Comparison of ENCODE assay signal across 8 cellular contexts in the genomic region with DNA sequence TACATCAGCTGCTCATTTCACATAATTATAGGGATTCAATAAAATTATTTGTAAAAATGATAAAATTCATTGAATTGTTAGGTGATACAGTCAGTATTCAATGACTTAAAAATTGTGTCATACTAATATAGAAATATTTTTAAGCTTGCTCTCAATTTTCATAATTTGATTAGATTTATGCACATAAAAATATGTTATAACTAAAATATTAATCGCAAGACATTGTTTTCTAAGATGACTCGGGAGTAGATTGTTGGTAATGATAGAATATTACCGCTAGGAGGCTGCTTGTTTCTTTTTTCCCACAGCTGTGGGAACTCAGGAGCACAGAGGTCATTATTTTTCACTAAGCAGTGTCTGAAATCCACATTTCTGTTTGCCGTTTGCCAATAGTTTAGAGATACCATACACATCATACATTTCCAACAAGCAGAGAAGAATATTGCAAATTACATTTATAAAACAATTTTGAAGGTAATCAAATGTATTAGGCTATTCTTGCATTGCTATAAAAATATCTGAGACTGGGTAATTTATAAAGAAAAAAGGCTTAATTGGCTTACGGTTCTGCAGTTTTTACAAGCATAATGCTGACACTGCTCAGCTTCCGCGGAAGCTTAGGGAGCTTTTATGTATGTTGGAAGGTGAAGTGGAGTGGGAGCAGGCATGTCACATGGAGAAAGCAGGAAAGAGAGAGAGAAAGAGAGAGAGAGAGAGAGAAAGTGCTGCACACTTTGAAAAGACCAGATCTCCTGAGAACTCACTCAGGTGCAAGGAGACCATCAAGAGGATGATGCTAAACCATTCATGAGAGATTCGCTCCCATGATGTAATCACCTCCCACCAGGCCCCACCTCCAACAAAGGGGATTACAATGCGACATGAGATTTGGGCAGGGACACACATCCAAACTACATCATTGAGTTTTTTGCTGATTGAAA. TPM values are rescaled to one million over a fixed set of nuclear protein-coding genes. Genes with fewer than 3 reads are reported as not detected.
DNase-seq lines count a peak whose midpoint lies in the region; ATAC-seq, FAIRE-seq and TF ChIP-seq lines count a peak whose summit lies in the region.

No MANE protein-coding gene starts in this region.

- H3K9me3 Mint-ChIP-seq in activated naive CD4-positive, alpha-beta T cell treated with anti-CD3 and anti-CD28 coated beads for 36 hours, result no peaks in the 10 kb centered on the region

- no peak for TF ChIP-seq EP300 in HepG2 (IDR thresholded peaks at IDR 0.05; ENCODE audit: low read depth in 2 of 2, low read length in 2 of 2)
- TF ChIP-seq EP300 in HepG2 (CRISPR knock-in tag; IDR thresholded peaks at IDR 0.05; ENCODE audit: borderline replicate concordance), result no peak

- no peaks in the 10 kb centered on the region for H3K27me3 Mint-ChIP-seq in activated naive CD4-positive, alpha-beta T cell treated with anti-CD3 and anti-CD28 coated beads for 36 hours (ENCODE audit: low read depth)

- ATAC-seq in HepG2 (peak; percentile 44; the same call in 1 of the 3 replicates), GM21360 (IDR thresholded peaks at IDR 0.05; ENCODE audit: unreplicated experiment) (no peak)

- peak; percentile 30 for FAIRE-seq in HepG2 (lab: Jason Lieb, UNC)

- no peaks in the 10 kb centered on the region for H4K20me1 ChIP-seq in OCI-LY1 (ENCODE audit: insufficient read depth, low read length)
- no peaks in the 10 kb centered on the region for H4K20me1 ChIP-seq in HepG2 (ENCODE audit: insufficient read depth, low read length)

- no peak for TF ChIP-seq RAD21 in HepG2 (CRISPR knock-in tag; IDR thresholded peaks at IDR 0.05)

- in situ Hi-C loops in HepG2 (cut with HindIII; ENCODE audit: extremely low pct_ligation_motif_present, low pct_unique_long_range_greater_than_20kb), result loop anchor here (5.0 to 10.0 kb wide), 2 partner anchors 176 to 383 kb away; a partner anchor contains a TSS

- H3K36me3 ChIP-seq in OCI-LY1 (ENCODE audit: insufficient read depth, low read length) (peaks cover 17% of the 10 kb centered on the region; the same call in 1 of the 2 replicates), HepG2 (replicated peaks in 1 of 2; ENCODE audit: control insufficient read depth in 1 of 2, insufficient read depth in 2 of 2, low read length in 2 of 2) (no peaks in the 10 kb centered on the region)

- no peaks in the 10 kb centered on the region for H3K9me3 ChIP-seq in OCI-LY1 (ENCODE audit: low read length)
- H3K9me3 ChIP-seq in HepG2 (ENCODE audit: low read length), result no peaks in the 10 kb centered on the region

- H3K79me2 ChIP-seq in OCI-LY1 (ENCODE audit: insufficient read depth, low read length) (no peaks in the 10 kb centered on the region), HepG2 (ENCODE audit: insufficient read depth, low read length) (no peaks in the 10 kb centered on the region)

- H3K4me3 ChIP-seq in OCI-LY1 (ENCODE audit: low read depth, low read length, poor library complexity, severe bottlenecking) (no peak overlapping the region), HepG2 (replicated peaks in 1 of 3; ENCODE audit: insufficient read depth in 1 of 3, low read depth in 2 of 3, low read length in 3 of 3) (no peak overlapping the region)

- H3K4me1 ChIP-seq in OCI-LY1 (ENCODE audit: insufficient read depth, low read length, severe bottlenecking), result peaks cover 10% of the 10 kb centered on the region
- H3K4me1 ChIP-seq in HepG2 (ENCODE audit: insufficient read depth, low read length), result no peaks in the 10 kb centered on the region

- peak overlapping the region; percentile 91 for H3K27ac Mint-ChIP-seq in activated naive CD4-positive, alpha-beta T cell treated with anti-CD3 and anti-CD28 coated beads for 36 hours

- H2AFZ ChIP-seq in OCI-LY1 (ENCODE audit: low read length), result no peak overlapping the region
- H2AFZ ChIP-seq in HepG2 (ENCODE audit: low read length), result no peak overlapping the region

- TF ChIP-seq POLR2A in HepG2 (IDR thresholded peaks at IDR 0.05; ENCODE audit: insufficient read depth in 1 of 2, low read depth in 2 of 2, low read length in 2 of 2), result no peak

- TF ChIP-seq CTCF in OCI-LY1 (IDR thresholded peaks at IDR 0.05; ENCODE audit: low read length), result peak; percentile 35
- peak; percentile 18; the same call in 1 of the 2 replicates for TF ChIP-seq CTCF in HepG2 (CRISPR knock-in tag; IDR thresholded peaks at IDR 0.05)

- H3K9ac ChIP-seq in OCI-LY1 (ENCODE audit: low read length) (no peak overlapping the region), HepG2 (ENCODE audit: insufficient read depth, low read depth, low read length) (no peak overlapping the region)

- H3K36me3 Mint-ChIP-seq in activated naive CD4-positive, alpha-beta T cell treated with anti-CD3 and anti-CD28 coated beads for 36 hours (ENCODE audit: low read depth), result peaks cover 43% of the 10 kb centered on the region

- H3K27me3 ChIP-seq in OCI-LY1 (ENCODE audit: insufficient read depth, low read length) (no peaks in the 10 kb centered on the region), HepG2 (ENCODE audit: control insufficient read depth in 1 of 2, insufficient read depth in 2 of 2, low read length in 2 of 2) (no peaks in the 10 kb centered on the region)

- 0 out of 2 replicates have a peak, but pooled peaks cover 4% of the 10 kb centered on the region for H3F3A ChIP-seq in OCI-LY1 (ENCODE audit: insufficient read depth, low read length)

- no peaks in the 10 kb centered on the region for H3K9me2 ChIP-seq in OCI-LY1 (ENCODE audit: low read depth, low read length)

- intact Hi-C loops in activated naive CD4-positive, alpha-beta T cell treated with anti-CD3 and anti-CD28 coated beads for 36 hours (cut with micrococcal nuclease), result loop anchor here (1.0 to 2.0 kb wide), 3 partner anchors 10 to 421 kb away; a partner anchor contains a TSS
- intact Hi-C loops in HepG2 (cut with micrococcal nuclease; ENCODE audit: unreplicated experiment), result loop anchor here (1.0 kb wide), 1 partner anchor 389 kb away; no protein-coding TSS in a partner anchor

- H3K4me3 Mint-ChIP-seq in activated naive CD4-positive, alpha-beta T cell treated with anti-CD3 and anti-CD28 coated beads for 36 hours, result peak overlapping the region; percentile 74

- no peak overlapping the region for H3K4me2 ChIP-seq in OCI-LY1 (ENCODE audit: low read length)
- no peak overlapping the region for H3K4me2 ChIP-seq in HepG2 (ENCODE audit: low read depth, low read length)

- no TSS peak for BruUV-seq in HepG2 (replicated peaks; lab: Mats Ljungman, UMichigan)

- peak; percentile 77 for DNase-seq in activated effector memory CD4-positive, alpha-beta T cell treated with anti-CD3 and anti-CD28 coated beads, Interleukin-2, amount 50 U/mL, for 16 hours
- no peak for DNase-seq in activated effector memory CD4-positive, alpha-beta T cell treated with Interleukin-2 at 50 U/mL for 16 hours
- peak; percentile 77 for DNase-seq in activated naive CD4-positive, alpha-beta T cell treated with anti-CD3 and anti-CD28 coated beads for 36 hours
- DNase-seq in HepG2 (ENCODE audit: low spot score), result peak; percentile 27
- DNase-seq in 8988T, result no peak
- DNase-seq in KG1 (lab: John Stamatoyannopoulos, UW), result no peak

- CTCF ChIA-PET in activated naive CD4-positive, alpha-beta T cell treated with anti-CD3 and anti-CD28 coated beads for 36 hours (lab: Charles Lee), result interaction anchor here (0.5 to 19.4 kb wide), 23 partner anchors 9 to 388 kb away, joined by 3 to 537 read pairs (median 6); a partner anchor contains a TSS
- CTCF ChIA-PET in HepG2 (lab: Yijun Ruan, JAX; ENCODE audit: low intra/inter-chr PET ratio, low total read pairs), result interaction anchor here (2.2 to 3.7 kb wide), 3 partner anchors 46 to 388 kb away, joined by 8 to 19 read pairs (median 10); no protein-coding TSS in a partner anchor

- POLR2A ChIA-PET in HepG2 (lab: Yijun Ruan, JAX), result no interaction called here

- peaks cover 48% of the 10 kb centered on the region for H3K4me1 Mint-ChIP-seq in activated naive CD4-positive, alpha-beta T cell treated with anti-CD3 and anti-CD28 coated beads for 36 hours (ENCODE audit: low read depth)

- no peak overlapping the region for H3K27ac ChIP-seq in OCI-LY1 (ENCODE audit: low read depth, low read length, poor library complexity, severe bottlenecking)
- no peak overlapping the region for H3K27ac ChIP-seq in HepG2 (ENCODE audit: extremely low read length, insufficient read depth, low read length)

- WGBS in HepG2 (ENCODE audit: low lambda C conversion rate), result 12% methylated on average over 9 of the region's 9 CpGs

RNA-seq across cellular contexts. Expression of a gene that starts 9.2 kb away (rescaled TPM):
- 100 to 1,000 TPM; 150 to 153 TPM for total RNA-seq in activated naive CD4-positive, alpha-beta T cell treated with anti-CD3 and anti-CD28 coated beads for 36 hours
- not detected in 2 replicates for total RNA-seq in HepG2 (2016; rRNA removed; fragmentation: Illumina TruSeq; extraction: Trizol)
- not detected in 2 replicates for total RNA-seq in HepG2 (2016; cell fraction: cytosol; rRNA removed; fragmentation: Illumina TruSeq; extraction: Trizol; ENCODE audit: low read depth)
- total RNA-seq in HepG2 (2016; cell fraction: insoluble cytoplasmic fraction; rRNA removed; fragmentation: Illumina TruSeq; extraction: Trizol), result not detected in 2 replicates
- total RNA-seq in HepG2 (2016; cell fraction: membrane; rRNA removed; fragmentation: Illumina TruSeq; extraction: Trizol), result not detected in 2 replicates
- total RNA-seq in HepG2 (2016; cell fraction: nucleus; rRNA removed; fragmentation: Illumina TruSeq; extraction: Trizol), result not detected in 2 replicates
- polyA plus RNA-seq in HepG2 (2011; rRNA removed), result not detected in 2 replicates
- polyA plus RNA-seq in HepG2 (2011; cell fraction: cytosol; rRNA removed), result not detected in 2 replicates
- polyA plus RNA-seq in HepG2 (2011; cell fraction: nucleus; rRNA removed), result not detected in 2 replicates
- polyA plus RNA-seq in HepG2 (2012), result not detected in 2 replicates
- not detected in 2 replicates for polyA plus RNA-seq in HepG2 (2016; cell fraction: cytosol; fragmentation: Illumina TruSeq; extraction: Trizol; ENCODE audit: low read depth)
- polyA plus RNA-seq in HepG2 (2016; cell fraction: insoluble cytoplasmic fraction; fragmentation: Illumina TruSeq; extraction: Trizol; ENCODE audit: low read depth), result not detected in 2 replicates
- not detected in 2 replicates for polyA plus RNA-seq in HepG2 (2016; cell fraction: membrane; fragmentation: Illumina TruSeq; extraction: Trizol; ENCODE audit: low read depth)
- polyA plus RNA-seq in HepG2 (2016; cell fraction: nucleus; fragmentation: Illumina TruSeq; extraction: Trizol; ENCODE audit: insufficient read depth, low read depth), result not detected in 2 replicates
- not detected in 2 replicates for polyA minus RNA-seq in HepG2 (2011; rRNA and poly(A)+ RNA removed; ENCODE audit: low replicate concordance)
- polyA minus RNA-seq in HepG2 (2011; cell fraction: cytosol; rRNA and poly(A)+ RNA removed), result not detected in 2 replicates
- polyA minus RNA-seq in HepG2 (2011; cell fraction: nucleus; rRNA and poly(A)+ RNA removed), result not detected in 2 replicates

RNA-seq across cellular contexts. Expression of a gene that starts 18.6 kb away (rescaled TPM):
- total RNA-seq in activated naive CD4-positive, alpha-beta T cell treated with anti-CD3 and anti-CD28 coated beads for 36 hours, result 1 to 10 TPM; 1.7 to 1.9 TPM
- total RNA-seq in HepG2 (2016; rRNA removed; fragmentation: Illumina TruSeq; extraction: Trizol), result not detected in 2 replicates
- not detected in 2 replicates for total RNA-seq in HepG2 (2016; cell fraction: cytosol; rRNA removed; fragmentation: Illumina TruSeq; extraction: Trizol; ENCODE audit: low read depth)
- not detected in 2 replicates for total RNA-seq in HepG2 (2016; cell fraction: insoluble cytoplasmic fraction; rRNA removed; fragmentation: Illumina TruSeq; extraction: Trizol)
- not detected in 2 replicates for total RNA-seq in HepG2 (2016; cell fraction: membrane; rRNA removed; fragmentation: Illumina TruSeq; extraction: Trizol)
- total RNA-seq in HepG2 (2016; cell fraction: nucleus; rRNA removed; fragmentation: Illumina TruSeq; extraction: Trizol), result not detected in 2 replicates
- not detected in 2 replicates for polyA plus RNA-seq in HepG2 (2011; rRNA removed)
- not detected in 2 replicates for polyA plus RNA-seq in HepG2 (2011; cell fraction: cytosol; rRNA removed)
- polyA plus RNA-seq in HepG2 (2011; cell fraction: nucleus; rRNA removed), result not detected in 2 replicates
- not detected in 2 replicates for polyA plus RNA-seq in HepG2 (2012)
- polyA plus RNA-seq in HepG2 (2016; cell fraction: cytosol; fragmentation: Illumina TruSeq; extraction: Trizol; ENCODE audit: low read depth), result not detected in 2 replicates
- not detected in 2 replicates for polyA plus RNA-seq in HepG2 (2016; cell fraction: insoluble cytoplasmic fraction; fragmentation: Illumina TruSeq; extraction: Trizol; ENCODE audit: low read depth)
- polyA plus RNA-seq in HepG2 (2016; cell fraction: membrane; fragmentation: Illumina TruSeq; extraction: Trizol; ENCODE audit: low read depth), result not detected in 2 replicates
- polyA plus RNA-seq in HepG2 (2016; cell fraction: nucleus; fragmentation: Illumina TruSeq; extraction: Trizol; ENCODE audit: insufficient read depth, low read depth), result not detected in 2 replicates
- polyA minus RNA-seq in HepG2 (2011; rRNA and poly(A)+ RNA removed; ENCODE audit: low replicate concordance), result not detected in 2 replicates
- polyA minus RNA-seq in HepG2 (2011; cell fraction: cytosol; rRNA and poly(A)+ RNA removed), result not detected in 2 replicates
- not detected in 2 replicates for polyA minus RNA-seq in HepG2 (2011; cell fraction: nucleus; rRNA and poly(A)+ RNA removed)

Comparison
In these comparisons a context has a peak if more than half of its experiments do, and no peak if none do; other contexts are left out.
1. DNase-seq: peak in activated effector memory CD4-positive, alpha-beta T cell treated with anti-CD3 and anti-CD28 coated beads, Interleukin-2, amount 50 U/mL, for 16 hours (single experiment), activated naive CD4-positive, alpha-beta T cell treated with anti-CD3 and anti-CD28 coated beads for 36 hours (single experiment) and HepG2 (single experiment); none in activated effector memory CD4-positive, alpha-beta T cell treated with Interleukin-2 at 50 U/mL for 16 hours (single experiment), 8988T (single experiment) and KG1 (single experiment).
2. RNA of a gene that starts 9.2 kb away (total RNA-seq): 150 to 153 TPM in activated naive CD4-positive, alpha-beta T cell treated with anti-CD3 and anti-CD28 coated beads for 36 hours; not detected in HepG2; every median in the first group is over 100 times any median in the second.